Comparison of ENCODE assay signal across 8 cellular contexts in genomic region chr4:148060264-148061138, GRCh38.
DNase-seq lines count a peak whose midpoint lies in the region; ATAC-seq, FAIRE-seq and TF ChIP-seq lines count a peak whose summit lies in the region.
"Had no signal": no experiment of that assay in that cellular context is flagged by ENCODE, and none has a peak within 500 bp of the region (broad histone marks: within the 10 kb centered on the region; RNA-seq: fewer than 3 reads in every experiment).

No MANE protein-coding gene starts in this region.

- no TSS peak for BruUV-seq in OCI-LY7 (replicated peaks; lab: Mats Ljungman, UMichigan)

- H3K27me3 ChIP-seq in colonic mucosa = no peaks in the 10 kb centered on the region

- no peak for DNase-seq in GM19239 (ENCODE audit: insufficient read length, low spot score)
- DNase-seq in OCI-LY7 (ENCODE audit: low spot score) = peak; percentile 37
- DNase-seq in colonic mucosa = peak; percentile 31
- DNase-seq in renal cortical epithelial cell (ENCODE audit: low read depth) = peak; percentile 46

- H4K20me1 ChIP-seq in OCI-LY7 (ENCODE audit: insufficient read depth, low read length) = no peaks in the 10 kb centered on the region

- TF ChIP-seq CTCF in OCI-LY7 (conservative IDR thresholded peaks at IDR 0.05; ENCODE audit: low read length) (no peak), colonic mucosa (IDR thresholded peaks at IDR 0.05) (no peak)

- intact Hi-C loops in OCI-LY7 (cut with micrococcal nuclease; ENCODE audit: unreplicated experiment) = no loop called here
- intact Hi-C loops in colonic mucosa (cut with DNase I) = no loop called here

- no peaks in the 10 kb centered on the region for H3K79me2 ChIP-seq in OCI-LY7 (ENCODE audit: insufficient read depth, low read depth, low read length)

- H3K36me3 ChIP-seq in OCI-LY7 (ENCODE audit: insufficient read depth, low read length) (no peaks in the 10 kb centered on the region), colonic mucosa (no peaks in the 10 kb centered on the region)

- H3K27ac ChIP-seq in OCI-LY7 (ENCODE audit: low read depth, low read length, poor library complexity, severe bottlenecking) = no peak overlapping the region
- no peak overlapping the region for H3K27ac ChIP-seq in colonic mucosa

- H3K4me2 ChIP-seq in OCI-LY7 (ENCODE audit: low read length) = peak overlapping the region; percentile 55

- no peaks in the 10 kb centered on the region for H3K9me2 ChIP-seq in OCI-LY7 (ENCODE audit: insufficient read depth, low read length)

- POLR2A ChIA-PET in OCI-LY7 (lab: Charles Lee) = interaction anchor here (0.5 to 1.2 kb wide), 8 partner anchors 10 to 1200 kb away, joined by 3 to 5 read pairs (median 3); no protein-coding TSS in a partner anchor

- peak overlapping the region in 1 of 2 donors; percentile 24 for H3K9ac ChIP-seq in colonic mucosa (ENCODE audit: low read depth in 2 of 2, low read length in 2 of 2)

- peak; percentile 96 for FAIRE-seq in GM19239 (lab: Jason Lieb, UNC)
- FAIRE-seq: RCC 7860 had no signal

- ATAC-seq in HG03159 (IDR thresholded peaks at IDR 0.05; ENCODE audit: unreplicated experiment) = no peak
- no peak for ATAC-seq in HG03097 (IDR thresholded peaks at IDR 0.05; ENCODE audit: low FRiP score, unreplicated experiment)
- ATAC-seq in GM18502 (IDR thresholded peaks at IDR 0.05; ENCODE audit: poor library complexity, unreplicated experiment) = no peak

- H3K4me1 ChIP-seq in OCI-LY7 (ENCODE audit: insufficient read depth, low read length, poor library complexity, severe bottlenecking) = peaks cover 48% of the 10 kb centered on the region
- H3K4me1 ChIP-seq in colonic mucosa = peaks cover 8% of the 10 kb centered on the region

- H3K9me3 ChIP-seq in OCI-LY7 (ENCODE audit: low read length) = no peaks in the 10 kb centered on the region
- no peaks in the 10 kb centered on the region for H3K9me3 ChIP-seq in colonic mucosa

- H2AFZ ChIP-seq in OCI-LY7 (ENCODE audit: low read length) = peak overlapping the region; percentile 84

- CTCF ChIA-PET in OCI-LY7 (lab: Charles Lee; ENCODE audit: unreplicated experiment) = no interaction called here

- H3K4me3 ChIP-seq in OCI-LY7 (ENCODE audit: low read depth, low read length, poor library complexity, severe bottlenecking) (peak overlapping the region; percentile 21), colonic mucosa (no peak overlapping the region)
